ENCODE assay signal across 36 cellular contexts in the genomic region with DNA sequence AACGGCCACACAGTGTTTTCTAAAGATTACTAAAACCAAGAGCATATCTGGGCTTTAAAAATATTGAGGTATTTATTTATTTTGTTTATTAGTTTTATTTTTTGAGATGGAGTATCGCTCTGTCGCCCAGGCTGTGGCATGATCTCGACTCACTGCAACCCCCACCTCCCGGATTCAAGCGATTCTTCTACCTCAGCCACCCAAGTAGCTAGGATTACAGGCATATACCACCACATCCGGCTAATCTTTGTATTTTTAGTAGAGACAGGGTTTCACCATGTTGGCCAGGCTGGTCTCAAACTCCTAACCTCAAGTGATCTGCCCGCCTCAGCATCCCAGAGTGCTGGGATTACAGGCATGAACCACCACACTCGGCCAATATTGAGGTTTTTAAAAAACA. TPM values are rescaled to one million over a fixed set of nuclear protein-coding genes. Genes with fewer than 3 reads are reported as not detected.
"Had no signal": no experiment of that assay in that cellular context is flagged by ENCODE, and none has a peak within 500 bp of the region (broad histone marks: within the 10 kb centered on the region; RNA-seq: fewer than 3 reads in every experiment).

No MANE protein-coding gene starts in this region.

- H3K36me3 ChIP-seq: MG63 had no signal

- H3K27ac ChIP-seq: ascending aorta, body of pancreas, SK-N-MC had no signal

- H3K4me1 ChIP-seq: ascending aorta, body of pancreas had no signal

- H3K4me3 ChIP-seq: ascending aorta, body of pancreas, MG63, SK-N-MC had no signal

- H3K9me3 Mint-ChIP-seq: activated CD4-positive, alpha-beta T cell treated with anti-CD3 and anti-CD28 coated beads, Interleukin-2, amount 10 ng/mL, durations not matched to agents 24 days and 14 days; activated CD8-positive, alpha-beta T cell treated with anti-CD3 and anti-CD28 coated beads for 36 hours; activated naive CD4-positive, alpha-beta T cell treated with anti-CD3 and anti-CD28 coated beads, Interleukin-2, amount 50 U/mL, for 24 hours; activated naive CD8-positive, alpha-beta T cell treated with anti-CD3 and anti-CD28 coated beads, Interleukin-2, amount 10 ng/mL, durations not matched to agents 7 days and 5 days; activated T-cell treated with anti-CD3 and anti-CD28 coated beads, Interleukin-2, amount 50 U/mL, for 24 hours; activated T-helper 2 cell treated with anti-CD3 and anti-CD28 coated beads, Interferon-gamma antibody, Interleukin-2, Interleukin-4, amounts not matched to agents 10 μg/mL and 5 μg/mL and 100 μg/mL, durations not matched to agents 14 hours and 24 hours and 36 hours had no signal

- H3K4me1 Mint-ChIP-seq: activated CD4-positive, alpha-beta T cell treated with anti-CD3 and anti-CD28 coated beads, Interleukin-2, amount 10 ng/mL, durations not matched to agents 24 days and 14 days; activated naive CD4-positive, alpha-beta T cell treated with anti-CD3 and anti-CD28 coated beads, Interleukin-2, amount 50 U/mL, for 24 hours; activated naive CD8-positive, alpha-beta T cell treated with anti-CD3 and anti-CD28 coated beads, Interleukin-2, amount 10 ng/mL, durations not matched to agents 7 days and 5 days had no signal

- H3K27ac Mint-ChIP-seq: activated CD4-positive, alpha-beta T cell treated with anti-CD3 and anti-CD28 coated beads, Interleukin-2, amount 10 ng/mL, durations not matched to agents 24 days and 14 days; activated CD8-positive, alpha-beta T cell treated with anti-CD3 and anti-CD28 coated beads for 36 hours; activated naive CD4-positive, alpha-beta T cell treated with anti-CD3 and anti-CD28 coated beads, Interleukin-2, amount 50 U/mL, for 24 hours; activated naive CD8-positive, alpha-beta T cell treated with anti-CD3 and anti-CD28 coated beads, Interleukin-2, amount 10 ng/mL, durations not matched to agents 7 days and 5 days; activated T-cell treated with anti-CD3 and anti-CD28 coated beads, Interleukin-2, amount 50 U/mL, for 24 hours; activated T-helper 2 cell treated with anti-CD3 and anti-CD28 coated beads, Interferon-gamma antibody, Interleukin-2, Interleukin-4, amounts not matched to agents 10 μg/mL and 5 μg/mL and 100 μg/mL, durations not matched to agents 14 hours and 24 hours and 36 hours had no signal

- ATAC-seq: activated CD8-positive, alpha-beta T cell treated with anti-CD3 and anti-CD28 coated beads for 36 hours; body of pancreas had no signal

- H3K27me3 Mint-ChIP-seq: activated CD4-positive, alpha-beta T cell treated with anti-CD3 and anti-CD28 coated beads, Interleukin-2, amount 10 ng/mL, durations not matched to agents 24 days and 14 days; activated CD8-positive, alpha-beta T cell treated with anti-CD3 and anti-CD28 coated beads for 36 hours; activated naive CD4-positive, alpha-beta T cell treated with anti-CD3 and anti-CD28 coated beads, Interleukin-2, amount 50 U/mL, for 24 hours; activated naive CD8-positive, alpha-beta T cell treated with anti-CD3 and anti-CD28 coated beads, Interleukin-2, amount 10 ng/mL, durations not matched to agents 7 days and 5 days; activated T-cell treated with anti-CD3 and anti-CD28 coated beads, Interleukin-2, amount 50 U/mL, for 24 hours had no signal

- DNase-seq: activated CD4-positive, alpha-beta T cell treated with anti-CD3 and anti-CD28 coated beads, Interleukin-2, amount 10 ng/mL, durations not matched to agents 24 days and 14 days; activated CD4-positive, alpha-beta T cell treated with anti-CD3 and anti-CD28 coated beads, Interleukin-2, amount 50 U/mL, for 4 hours; activated CD8-positive, alpha-beta T cell treated with anti-CD3 and anti-CD28 coated beads for 36 hours; activated gamma-delta T cell; activated naive CD4-positive, alpha-beta T cell treated with Interleukin-2 at 50 U/mL for 16 hours; activated naive CD8-positive, alpha-beta T cell treated with anti-CD3 and anti-CD28 coated beads, Interleukin-2, amount 10 ng/mL, durations not matched to agents 7 days and 5 days; activated T-cell treated with anti-CD3 and anti-CD28 coated beads, Interleukin-2, amount 50 U/mL, for 24 hours; amygdala; body of pancreas; caudate nucleus; cerebellar nuclear complex; Karpas-422; KBM-7; NCI-H1048; NCI-H1105 treated with DMSO at 0.1 percent for 48 hours; NCI-H1436; NCI-H1694; NCI-H1930; NCI-H2171 treated with DMSO at 0.1 percent for 48 hours; NCI-H2227 treated with DMSO at 0.1 percent for 48 hours; NCI-H446; NCI-H69; NCI-H82; NK-92 treated with Interleukin-12 subunit alpha and Interleukin-12 subunit beta, amount 100 ng/mL, for 24 hours; OCI-M1; Right ventricle myocardium superior; T1000 had no signal

- H3K27me3 ChIP-seq: ascending aorta, body of pancreas, MG63 had no signal

- H3K9me3 ChIP-seq: ascending aorta, body of pancreas, MG63 had no signal

- H3K4me3 Mint-ChIP-seq: activated CD4-positive, alpha-beta T cell treated with anti-CD3 and anti-CD28 coated beads, Interleukin-2, amount 10 ng/mL, durations not matched to agents 24 days and 14 days; activated CD8-positive, alpha-beta T cell treated with anti-CD3 and anti-CD28 coated beads for 36 hours; activated naive CD4-positive, alpha-beta T cell treated with anti-CD3 and anti-CD28 coated beads, Interleukin-2, amount 50 U/mL, for 24 hours; activated naive CD8-positive, alpha-beta T cell treated with anti-CD3 and anti-CD28 coated beads, Interleukin-2, amount 10 ng/mL, durations not matched to agents 7 days and 5 days; activated T-cell treated with anti-CD3 and anti-CD28 coated beads, Interleukin-2, amount 50 U/mL, for 24 hours had no signal

RNA-seq across cellular contexts. Expression of gene RNF186, which starts 39.3 kb away (rescaled TPM):
- total RNA-seq: activated CD4-positive, alpha-beta T cell treated with anti-CD3 and anti-CD28 coated beads, Interleukin-2, amount 10 ng/mL, durations not matched to agents 24 days and 14 days; activated CD8-positive, alpha-beta memory T cell treated with anti-CD3 and anti-CD28 coated beads for 36 hours; activated CD8-positive, alpha-beta T cell treated with anti-CD3 and anti-CD28 coated beads for 36 hours; activated naive CD8-positive, alpha-beta T cell treated with anti-CD3 and anti-CD28 coated beads, Interleukin-2, amount 10 ng/mL, durations not matched to agents 7 days and 5 days; activated T-helper 2 cell treated with anti-CD3 and anti-CD28 coated beads, Interferon-gamma antibody, Interleukin-2, Interleukin-4, amounts not matched to agents 10 μg/mL and 5 μg/mL and 100 μg/mL, durations not matched to agents 14 hours and 24 hours and 36 hours; ascending aorta; bronchial epithelial cell; Right ventricle myocardium superior; T-helper 1 cell treated with Interleukin-12 subunit alpha and Interleukin-12 subunit beta and Interleukin-4 antibody, amounts not matched to agents 30 ng/mL and 1 ng/mL, for 36 hours; T-helper 2 cell treated with Interferon-gamma antibody and Interleukin-4, amounts not matched to agents 100 ng/mL and 5 ng/mL, for 36 hours had no signal
